Comparison of ENCODE assay signal across 16 cellular contexts in genomic region chr11:111627591-111627990, GRCh38. TPM values are rescaled to one million over a fixed set of nuclear protein-coding genes. Genes with fewer than 3 reads are reported as not detected.
DNase-seq lines count a peak whose midpoint lies in the region; ATAC-seq and TF ChIP-seq lines count a peak whose summit lies in the region.
"Had no signal": no experiment of that assay in that cellular context is flagged by ENCODE, and none has a peak within 500 bp of the region (broad histone marks: within the 10 kb centered on the region; RNA-seq: fewer than 3 reads in every experiment).

No MANE protein-coding gene starts in this region.

- peaks cover 7% of the 10 kb centered on the region for H3K9me3 Mint-ChIP-seq in Calu3 (ENCODE audit: low read depth, unreplicated experiment)

- H3K36me3 ChIP-seq in mucosa of rectum (ENCODE audit: control insufficient read depth in 2 of 2, insufficient read depth in 2 of 2, low read length in 2 of 2), result no peaks in the 10 kb centered on the region
- H3K36me3 ChIP-seq: BE2C had no signal

- H3K27ac Mint-ChIP-seq in Calu3 (ENCODE audit: unreplicated experiment), result no peak overlapping the region
- H3K27ac Mint-ChIP-seq: CD4-positive, alpha-beta memory T cell had no signal

- DNase-seq in AG10803 (ENCODE audit: low read depth) (peak; percentile 81), LNCaP clone FGC (ENCODE audit: low read depth) (peak; percentile 70), fibroblast of the aortic adventitia (ENCODE audit: low read depth) (peak; percentile 40), SK-N-DZ (ENCODE audit: low spot score) (no peak), coronary artery (ENCODE audit: low spot score) (no peak), Calu3 (no peak)
- DNase-seq: BE2C; CD4-positive, alpha-beta memory T cell; GF-D8; GOT3; Karpas-422; NCI-H2029; NCI-H510A treated with DMSO at 0.1 percent for 48 hours; SIG-M5 had no signal

- H3K4me1 ChIP-seq in mucosa of rectum (ENCODE audit: control insufficient read depth in 2 of 2, insufficient read depth in 2 of 2, low read length in 2 of 2), result peaks cover 12 to 40% of the 10 kb centered on the region in 2 donors

- H3K9ac ChIP-seq in mucosa of rectum (ENCODE audit: low read depth in 1 of 2, low read length in 2 of 2), result no peak overlapping the region

- H3K9me3 ChIP-seq in mucosa of rectum (ENCODE audit: control insufficient read depth in 2 of 2, low read length in 2 of 2), result no peaks in the 10 kb centered on the region
- H3K9me3 ChIP-seq: BE2C had no signal

- no peak overlapping the region for H3K4me3 Mint-ChIP-seq in Calu3 (ENCODE audit: low read depth, unreplicated experiment)
- H3K4me3 Mint-ChIP-seq: CD4-positive, alpha-beta memory T cell had no signal

- ATAC-seq in GM19395 (IDR thresholded peaks at IDR 0.05; ENCODE audit: unreplicated experiment), result no peak

- intact Hi-C loops in Calu3 (cut with micrococcal nuclease; ENCODE audit: unreplicated experiment), result no loop called here

- peak overlapping the region; percentile 7 to 48 for H3K27ac ChIP-seq in mucosa of rectum (ENCODE audit: low read depth in 2 of 2, low read length in 2 of 2)
- H3K27ac ChIP-seq in coronary artery, result no peak overlapping the region

- H3K4me1 Mint-ChIP-seq in Calu3 (ENCODE audit: low read depth, unreplicated experiment), result peaks cover 25% of the 10 kb centered on the region

- H3K4me3 ChIP-seq in AG10803 (ENCODE audit: low read length), result no peak overlapping the region
- no peak overlapping the region for H3K4me3 ChIP-seq in LNCaP clone FGC (ENCODE audit: low read depth, low read length)
- no peak overlapping the region for H3K4me3 ChIP-seq in fibroblast of the aortic adventitia (ENCODE audit: low read depth, low read length)
- H3K4me3 ChIP-seq in mucosa of rectum (ENCODE audit: low read length in 2 of 2), result peak overlapping the region in 1 of 2 donors; percentile 1
- H3K4me3 ChIP-seq in coronary artery, result no peak overlapping the region

- peaks cover 8% of the 10 kb centered on the region for H3K36me3 Mint-ChIP-seq in Calu3 (ENCODE audit: insufficient read depth, unreplicated experiment)

- TF ChIP-seq CTCF in AG10803 (conservative IDR thresholded peaks at IDR 0.05; ENCODE audit: low read length), result no peak
- TF ChIP-seq CTCF in LNCaP clone FGC (IDR thresholded peaks at IDR 0.05; ENCODE audit: control insufficient read depth, extremely low read depth, insufficient read depth), result no peak
- TF ChIP-seq CTCF in fibroblast of the aortic adventitia (IDR thresholded peaks at IDR 0.05; ENCODE audit: insufficient read depth, low read length), result no peak
- TF ChIP-seq CTCF in coronary artery (IDR thresholded peaks at IDR 0.05), result no peak
- TF ChIP-seq CTCF in Calu3 (IDR thresholded peaks at IDR 0.05; ENCODE audit: unreplicated experiment), result no peak

- BruUV-seq in Calu3 (replicated peaks; lab: Mats Ljungman, UMichigan), result no TSS peak

- CTCF ChIA-PET in Calu3 (lab: Charles Lee), result no interaction called here

- H3K27me3 Mint-ChIP-seq in Calu3 (ENCODE audit: unreplicated experiment), result no peaks in the 10 kb centered on the region
- H3K27me3 Mint-ChIP-seq: CD4-positive, alpha-beta memory T cell had no signal

- no peaks in the 10 kb centered on the region for H3K27me3 ChIP-seq in mucosa of rectum (ENCODE audit: control insufficient read depth in 2 of 2, insufficient read depth in 2 of 2, low read length in 2 of 2)
- H3K27me3 ChIP-seq: BE2C had no signal

RNA-seq across cellular contexts. Expression of gene SIK2, which starts 25.3 kb away (rescaled TPM):
- 8.8 and 16.6 TPM in 2 replicates for total RNA-seq in fibroblast of the aortic adventitia (ENCODE audit: low replicate concordance)
- 3.7 and 4.0 TPM in 2 replicates for polyA plus RNA-seq in SK-N-DZ (2014; cell fraction: cytosol; rRNA removed)
- 2.9 and 4.4 TPM in 2 replicates for polyA plus RNA-seq in SK-N-DZ (2014; cell fraction: nucleus; rRNA removed)
- total RNA-seq in Calu3 (2022), result 10.3 and 13.9 TPM in 2 replicates

Comparison
In these comparisons a context has a peak if more than half of its experiments do, and no peak if none do; other contexts are left out.
1. DNase-seq: peak in AG10803 (single experiment), LNCaP clone FGC (single experiment) and fibroblast of the aortic adventitia (single experiment); none in SK-N-DZ (single experiment), coronary artery (single experiment) and Calu3 (single experiment).
2. H3K27ac ChIP-seq: peak in mucosa of rectum (2 of 2); none in coronary artery (0 of 2).